10 cellular contexts compared by ENCODE assay signal in genomic region chr11:80118071-80118470, GRCh38.
"Had no signal": no experiment of that assay in that cellular context is flagged by ENCODE, and none has a peak within 500 bp of the region (broad histone marks: within the 10 kb centered on the region; RNA-seq: fewer than 3 reads in every experiment).

No MANE protein-coding gene starts in this region.

- ATAC-seq: activated CD4-positive, CD25-positive, alpha-beta regulatory T cell treated with anti-CD3 and anti-CD28 coated beads, Interleukin-2, amount 50 U/mL, for 24 hours; activated CD8-positive, alpha-beta memory T cell treated with anti-CD3 and anti-CD28 coated beads, Interleukin-2, amount 10 ng/mL, durations not matched to agents 7 days and 5 days; activated naive CD4-positive, alpha-beta T cell treated with anti-CD3 and anti-CD28 coated beads, Interleukin-2, amount 50 U/mL, for 72 hours; heart left ventricle had no signal

- H3K4me3 Mint-ChIP-seq: activated CD8-positive, alpha-beta memory T cell treated with anti-CD3 and anti-CD28 coated beads, Interleukin-2, amount 10 ng/mL, durations not matched to agents 7 days and 5 days; activated T-cell treated with anti-CD3 and anti-CD28 coated beads, Interleukin-2, amount 50 U/mL, for 24 hours; T-helper 2 cell treated with Interferon-gamma antibody and Interleukin-4, amounts not matched to agents 5 μg/mL and 100 μg/mL, for 36 hours had no signal

- H3K27me3 Mint-ChIP-seq: activated CD8-positive, alpha-beta memory T cell treated with anti-CD3 and anti-CD28 coated beads, Interleukin-2, amount 10 ng/mL, durations not matched to agents 7 days and 5 days; activated T-cell treated with anti-CD3 and anti-CD28 coated beads, Interleukin-2, amount 50 U/mL, for 24 hours had no signal

- H3K36me3 Mint-ChIP-seq: activated CD8-positive, alpha-beta memory T cell treated with anti-CD3 and anti-CD28 coated beads, Interleukin-2, amount 10 ng/mL, durations not matched to agents 7 days and 5 days; activated naive CD4-positive, alpha-beta T cell treated with anti-CD3 and anti-CD28 coated beads, Interleukin-2, amount 50 U/mL, for 72 hours had no signal

- H3K4me1 Mint-ChIP-seq: activated CD8-positive, alpha-beta memory T cell treated with anti-CD3 and anti-CD28 coated beads, Interleukin-2, amount 10 ng/mL, durations not matched to agents 7 days and 5 days had no signal

- H3K27ac Mint-ChIP-seq: activated naive CD4-positive, alpha-beta T cell treated with anti-CD3 and anti-CD28 coated beads, Interleukin-2, amount 50 U/mL, for 72 hours; activated T-cell treated with anti-CD3 and anti-CD28 coated beads, Interleukin-2, amount 50 U/mL, for 24 hours; T-helper 2 cell treated with Interferon-gamma antibody and Interleukin-4, amounts not matched to agents 5 μg/mL and 100 μg/mL, for 36 hours had no signal

- DNase-seq: activated CD8-positive, alpha-beta memory T cell treated with anti-CD3 and anti-CD28 coated beads, Interleukin-2, amount 10 ng/mL, durations not matched to agents 7 days and 5 days; activated effector memory CD4-positive, alpha-beta T cell treated with anti-CD3 and anti-CD28 coated beads, Interleukin-2, amount 50 U/mL, for 16 hours; activated T-cell treated with anti-CD3 and anti-CD28 coated beads, Interleukin-2, amount 50 U/mL, for 24 hours; amniotic stem cell; heart left ventricle; left ventricle myocardium inferior; mesenchymal stem cell had no signal
